Comparison of ENCODE assay signal across 10 cellular contexts in genomic region chr17:63039899-63040602, GRCh38.
DNase-seq lines count a peak whose midpoint lies in the region; FAIRE-seq and TF ChIP-seq lines count a peak whose summit lies in the region.
"Had no signal": no experiment of that assay in that cellular context is flagged by ENCODE, and none has a peak within 500 bp of the region (broad histone marks: within the 10 kb centered on the region; RNA-seq: fewer than 3 reads in every experiment).

No MANE protein-coding gene starts in this region.

- H3K79me2 ChIP-seq in neural cell (replicated peaks; ENCODE audit: insufficient read depth, low read length): peaks cover 34% of the 10 kb centered on the region

- DNase-seq in GM12891 (ENCODE audit: insufficient read length, low spot score) (peak; percentile 2), NCI-H345 treated with DMSO at 0.1 percent for 48 hours (lab: John Stamatoyannopoulos, UW; ENCODE audit: unreplicated experiment) (peak; percentile 26), bronchial epithelial cell (ENCODE audit: low read depth) (peak; percentile 71), islet precursor cell (no peak), NCI-H1436 (lab: John Stamatoyannopoulos, UW) (no peak), COLO829 (ENCODE audit: low spot score) (no peak), NK-92 (lab: John Stamatoyannopoulos, UW; ENCODE audit: unreplicated experiment) (no peak)
- DNase-seq: GOT3, nephron progenitor cell had no signal

- no peaks in the 10 kb centered on the region for H3K9me3 ChIP-seq in neural cell (ENCODE audit: low read length)

- H3K4me3 ChIP-seq in bronchial epithelial cell (ENCODE audit: low read depth, low read length) (no peak overlapping the region), neural cell (ENCODE audit: low read length) (peak overlapping the region; percentile 3)

- H3K4me2 ChIP-seq in neural cell (ENCODE audit: low read length): peak overlapping the region; percentile 18

- H3F3A ChIP-seq in neural cell (ENCODE audit: insufficient read depth, low read length, poor library complexity, severe bottlenecking): no peaks in the 10 kb centered on the region

- H3K9ac ChIP-seq in neural cell (ENCODE audit: low read length): no peak overlapping the region

- no peaks in the 10 kb centered on the region for H3K9me2 ChIP-seq in neural cell (ENCODE audit: insufficient read depth, low read length)

- H3K27me3 ChIP-seq in bronchial epithelial cell (ENCODE audit: control insufficient read depth, insufficient read depth, low read length): no peaks in the 10 kb centered on the region
- no peaks in the 10 kb centered on the region for H3K27me3 ChIP-seq in neural cell (ENCODE audit: insufficient read depth, low read depth, low read length)

- H4K20me1 ChIP-seq in neural cell (ENCODE audit: insufficient read depth): no peaks in the 10 kb centered on the region

- TF ChIP-seq POLR2A in GM12891 (IDR thresholded peaks at IDR 0.05; ENCODE audit: low read depth, low read length): no peak

- H3K36me3 ChIP-seq in bronchial epithelial cell (ENCODE audit: control insufficient read depth, insufficient read depth, low read length) (no peaks in the 10 kb centered on the region), neural cell (ENCODE audit: insufficient read depth, low read length) (no peaks in the 10 kb centered on the region)

- no peak for TF ChIP-seq EP300 in neural cell (conservative IDR thresholded peaks at IDR 0.05; ENCODE audit: poor library complexity, severe bottlenecking)

- no peak overlapping the region for H3K27ac ChIP-seq in neural cell (ENCODE audit: low read length)

- no peak overlapping the region for H2AFZ ChIP-seq in neural cell (ENCODE audit: low read depth, low read length)

- TF ChIP-seq CTCF in bronchial epithelial cell (IDR thresholded peaks at IDR 0.05; ENCODE audit: insufficient read depth, low read length, severe bottlenecking) (no peak), neural cell (IDR thresholded peaks at IDR 0.05; ENCODE audit: poor library complexity, severe bottlenecking) (no peak)

- TF ChIP-seq RAD21 in neural cell (conservative IDR thresholded peaks at IDR 0.05): no peak

- FAIRE-seq in GM12891 (lab: Jason Lieb, UNC): peak; percentile 57
- FAIRE-seq in bronchial epithelial cell (lab: Jason Lieb, UNC): no peak

TF ChIP-seq in GM12891, 5 proteins besides CTCF, POLR2A, EP300 and RAD21:
- TF ChIP-seq POU2F2 (IDR thresholded peaks at IDR 0.05; ENCODE audit: low read depth, low read length): no peak
- TF ChIP-seq SPI1 (IDR thresholded peaks at IDR 0.05; ENCODE audit: low read depth, low read length): peak; percentile 62; the same call in 1 of the 2 replicates
- no peak for TF ChIP-seq PAX5 (IDR thresholded peaks at IDR 0.05; ENCODE audit: insufficient read depth, low read length, severe bottlenecking)

TF ChIP-seq in neural cell, 6 proteins besides CTCF, POLR2A, EP300 and RAD21:
- no peak for TF ChIP-seq TAF1 (IDR thresholded peaks at IDR 0.05; ENCODE audit: low read depth)
- TF ChIP-seq MXI1 (conservative IDR thresholded peaks at IDR 0.05; ENCODE audit: poor library complexity, severe bottlenecking): no peak
- TF ChIP-seq POLR2AphosphoS5 (IDR thresholded peaks at IDR 0.05): no peak
- no peak for TF ChIP-seq REST (IDR thresholded peaks at IDR 0.05; ENCODE audit: borderline replicate concordance)
- TF ChIP-seq SMC3 (conservative IDR thresholded peaks at IDR 0.05; ENCODE audit: poor library complexity): no peak
- no peak for TF ChIP-seq EZH2 (IDR thresholded peaks at IDR 0.05; ENCODE audit: borderline replicate concordance, insufficient read depth, low read length, poor library complexity, severe bottlenecking)

Comparison
In these comparisons a context has a peak if more than half of its experiments do, and no peak if none do; other contexts are left out.
1. DNase-seq: peak in GM12891 (single experiment), NCI-H345 treated with DMSO at 0.1 percent for 48 hours (single experiment) and bronchial epithelial cell (single experiment); none in islet precursor cell (single experiment), NCI-H1436 (single experiment), COLO829 (single experiment) and NK-92 (single experiment).